Comparison of ENCODE assay signal across 8 cellular contexts in the genomic region with DNA sequence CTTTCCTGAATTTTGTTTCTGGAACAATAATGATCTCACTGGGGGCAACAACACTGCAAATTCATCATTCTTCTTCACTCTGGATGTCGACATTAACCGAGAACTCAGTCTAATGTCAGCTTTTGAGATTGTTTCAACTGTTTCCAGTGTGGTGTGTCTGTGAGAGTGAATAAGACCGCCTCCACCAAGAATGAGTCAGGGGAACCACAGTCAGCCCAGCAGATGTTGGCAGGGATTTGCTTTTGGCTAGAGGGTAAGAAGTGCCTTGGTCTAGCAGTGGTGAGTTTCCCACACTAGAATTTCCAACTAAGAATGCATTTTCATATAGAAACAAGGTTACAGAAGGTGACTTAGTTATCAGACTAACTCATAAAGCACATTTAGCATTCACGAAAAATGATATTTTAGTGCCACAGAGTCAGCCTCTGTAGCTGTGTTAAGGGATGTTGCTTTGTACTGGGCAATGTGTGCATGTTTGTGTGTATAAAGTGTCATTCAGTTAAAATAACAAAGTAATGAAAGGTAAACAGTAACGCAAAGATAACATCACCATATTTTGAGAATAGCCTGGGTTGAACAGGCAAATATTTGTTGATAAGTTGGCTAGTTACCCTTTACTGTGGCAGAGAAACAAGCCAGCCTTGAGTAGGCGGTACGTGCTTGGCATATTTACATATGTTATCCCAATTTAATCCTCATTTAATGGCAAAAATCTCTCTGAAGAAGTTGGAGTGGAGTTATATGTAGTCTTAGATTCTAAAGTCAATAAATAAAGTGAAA. TPM values are rescaled to one million over a fixed set of nuclear protein-coding genes. Genes with fewer than 3 reads are reported as not detected.
DNase-seq lines count a peak whose midpoint lies in the region; ATAC-seq and TF ChIP-seq lines count a peak whose summit lies in the region.

No MANE protein-coding gene starts in this region.

- peak; percentile 87 for ATAC-seq in stimulated activated naive CD8-positive, alpha-beta T cell treated with anti-CD3 and anti-CD28 coated beads, Interleukin-15, amount 100 ng/mL, for 72 hours

- H3K27ac Mint-ChIP-seq in activated naive CD4-positive, alpha-beta T cell treated with anti-CD3 and anti-CD28 coated beads for 36 hours, result no peak overlapping the region
- H3K27ac Mint-ChIP-seq in stimulated activated naive CD8-positive, alpha-beta T cell treated with anti-CD3 and anti-CD28 coated beads, Interleukin-15, amount 100 ng/mL, for 72 hours, result no peak overlapping the region
- H3K27ac Mint-ChIP-seq in type B pancreatic cell, result no peak overlapping the region

- no peak overlapping the region for H3K4me3 Mint-ChIP-seq in activated naive CD4-positive, alpha-beta T cell treated with anti-CD3 and anti-CD28 coated beads for 36 hours
- no peak overlapping the region for H3K4me3 Mint-ChIP-seq in stimulated activated naive CD8-positive, alpha-beta T cell treated with anti-CD3 and anti-CD28 coated beads, Interleukin-15, amount 100 ng/mL, for 72 hours
- no peak overlapping the region for H3K4me3 Mint-ChIP-seq in type B pancreatic cell

- peak; percentile 14 for DNase-seq in activated naive CD4-positive, alpha-beta T cell treated with anti-CD3 and anti-CD28 coated beads for 36 hours
- DNase-seq in activated naive CD4-positive, alpha-beta T cell (lab: John Stamatoyannopoulos, UW), result no peak
- DNase-seq in RWPE1 (ENCODE audit: low spot score) (peak; percentile 63), fibroblast of the aortic adventitia (ENCODE audit: low read depth) (peak; percentile 97), NCI-H774 (lab: John Stamatoyannopoulos, UW) (no peak), HT-29 (ENCODE audit: low spot score) (no peak), type B pancreatic cell (ENCODE audit: extremely low spot score, unreplicated experiment) (no peak)
- peak in 1 of 2 donors; percentile 15 for DNase-seq in stimulated activated naive CD8-positive, alpha-beta T cell treated with anti-CD3 and anti-CD28 coated beads, Interleukin-15, amount 100 ng/mL, for 72 hours

- CTCF ChIA-PET in activated naive CD4-positive, alpha-beta T cell treated with anti-CD3 and anti-CD28 coated beads for 36 hours (lab: Charles Lee), result interaction anchor here (1.3 kb wide), 1 partner anchor 146 kb away, joined by 4 read pairs; no protein-coding TSS in a partner anchor
- CTCF ChIA-PET in RWPE1 (lab: Yijun Ruan, JAX), result no interaction called here

- H3K4me3 ChIP-seq in fibroblast of the aortic adventitia (ENCODE audit: low read depth, low read length), result no peak overlapping the region

- no peaks in the 10 kb centered on the region for H3K36me3 Mint-ChIP-seq in activated naive CD4-positive, alpha-beta T cell treated with anti-CD3 and anti-CD28 coated beads for 36 hours (ENCODE audit: low read depth)
- H3K36me3 Mint-ChIP-seq in type B pancreatic cell, result no peaks in the 10 kb centered on the region

- no peak overlapping the region for H3K27ac ChIP-seq in RWPE1

- H3K4me1 Mint-ChIP-seq in activated naive CD4-positive, alpha-beta T cell treated with anti-CD3 and anti-CD28 coated beads for 36 hours (ENCODE audit: low read depth), result no peaks in the 10 kb centered on the region
- H3K4me1 Mint-ChIP-seq in stimulated activated naive CD8-positive, alpha-beta T cell treated with anti-CD3 and anti-CD28 coated beads, Interleukin-15, amount 100 ng/mL, for 72 hours, result peaks cover 8% of the 10 kb centered on the region
- H3K4me1 Mint-ChIP-seq in type B pancreatic cell (ENCODE audit: unreplicated experiment), result peaks cover 13% of the 10 kb centered on the region

- POLR2A ChIA-PET in RWPE1 (lab: Yijun Ruan, JAX; ENCODE audit: low non-redundant PET), result no interaction called here

- TF ChIP-seq CTCF in RWPE1 (conservative IDR thresholded peaks at IDR 0.05; ENCODE audit: low read depth) (no peak), fibroblast of the aortic adventitia (IDR thresholded peaks at IDR 0.05; ENCODE audit: insufficient read depth, low read length) (no peak), type B pancreatic cell (conservative IDR thresholded peaks at IDR 0.05) (no peak)

- H3K9me3 Mint-ChIP-seq in activated naive CD4-positive, alpha-beta T cell treated with anti-CD3 and anti-CD28 coated beads for 36 hours, result no peaks in the 10 kb centered on the region
- no peaks in the 10 kb centered on the region for H3K9me3 Mint-ChIP-seq in stimulated activated naive CD8-positive, alpha-beta T cell treated with anti-CD3 and anti-CD28 coated beads, Interleukin-15, amount 100 ng/mL, for 72 hours
- no peaks in the 10 kb centered on the region for H3K9me3 Mint-ChIP-seq in type B pancreatic cell

- intact Hi-C loops in activated naive CD4-positive, alpha-beta T cell treated with anti-CD3 and anti-CD28 coated beads for 36 hours (cut with micrococcal nuclease), result no loop called here

- H3K27me3 Mint-ChIP-seq in activated naive CD4-positive, alpha-beta T cell treated with anti-CD3 and anti-CD28 coated beads for 36 hours (ENCODE audit: low read depth), result no peaks in the 10 kb centered on the region
- H3K27me3 Mint-ChIP-seq in stimulated activated naive CD8-positive, alpha-beta T cell treated with anti-CD3 and anti-CD28 coated beads, Interleukin-15, amount 100 ng/mL, for 72 hours, result no peaks in the 10 kb centered on the region
- peaks cover 2% of the 10 kb centered on the region for H3K27me3 Mint-ChIP-seq in type B pancreatic cell

RNA-seq across cellular contexts. Expression of a gene that starts 33.8 kb away (rescaled TPM):
- total RNA-seq in activated naive CD4-positive, alpha-beta T cell treated with anti-CD3 and anti-CD28 coated beads for 36 hours, result not detected
- not detected in 2 replicates for total RNA-seq in fibroblast of the aortic adventitia (ENCODE audit: low replicate concordance)
- total RNA-seq in HT-29 (2014; rRNA removed; shearing (Covaris generic)), result not detected in 2 replicates
- total RNA-seq in type B pancreatic cell (ENCODE audit: low replicate concordance), result not detected in 2 replicates

Comparison
In these comparisons a context has a peak if more than half of its experiments do, and no peak if none do; other contexts are left out.
1. DNase-seq: peak in activated naive CD4-positive, alpha-beta T cell treated with anti-CD3 and anti-CD28 coated beads for 36 hours (single experiment), RWPE1 (single experiment) and fibroblast of the aortic adventitia (single experiment); none in activated naive CD4-positive, alpha-beta T cell (0 of 4), NCI-H774 (single experiment), HT-29 (single experiment) and type B pancreatic cell (single experiment).